Comparison of ENCODE assay signal across 22 cellular contexts in genomic region chr22:36299295-36299694, GRCh38. TPM values are rescaled to one million over a fixed set of nuclear protein-coding genes. Genes with fewer than 3 reads are reported as not detected.
A peak's percentile ranks its signal among the peaks of the same experiment; 100 is the strongest.
DNase-seq lines count a peak whose midpoint lies in the region; ATAC-seq and TF ChIP-seq lines count a peak whose summit lies in the region.
"Had no signal": no experiment of that assay in that cellular context is flagged by ENCODE, and none has a peak within 500 bp of the region (broad histone marks: within the 10 kb centered on the region; RNA-seq: fewer than 3 reads in every experiment).

No MANE protein-coding gene starts in this region.

- H3K4me3 ChIP-seq in BLaER1 treated with 17β-estradiol and CSF1 and Interleukin-3, amounts not matched to agents 10 nM and 100 nM, result no peak overlapping the region
- H3K4me3 ChIP-seq in smooth muscle cell (no peak overlapping the region), HAP-1 (no peak overlapping the region)

- ATAC-seq in central memory CD8-positive, alpha-beta T cell (replicated peaks; ENCODE audit: extremely low read depth, poor library complexity, severe bottlenecking), result no peak
- ATAC-seq: activated naive CD4-positive, alpha-beta T cell treated with anti-CD3 and anti-CD28 coated beads, Interleukin-2, amount 50 U/mL, for 72 hours; activated T-cell treated with anti-CD3 and anti-CD28 coated beads, Interleukin-2, amount 50 U/mL, for 4 hours; HCT116; sciatic nerve had no signal

- H3K27ac Mint-ChIP-seq in activated CD4-positive, alpha-beta T cell treated with anti-CD3 and anti-CD28 coated beads, Interleukin-2, amount 10 ng/mL, durations not matched to agents 7 days and 5 days, result peak overlapping the region; percentile 50
- peak overlapping the region; percentile 49 for H3K27ac Mint-ChIP-seq in central memory CD8-positive, alpha-beta T cell (ENCODE audit: low read depth)
- H3K27ac Mint-ChIP-seq: nephron progenitor cell had no signal

- in situ Hi-C loops in HAP-1 (cut with MboI; ENCODE audit: low sequenced_read_pairs), result no loop called here

- H3K9ac ChIP-seq in BLaER1 treated with 17β-estradiol and CSF1 and Interleukin-3, amounts not matched to agents 10 nM and 100 nM, result peak overlapping the region in 4 of 11 experiments; percentile 65 to 70 (median 65); a peak in 6 of 22 replicates
- no peak overlapping the region for H3K9ac ChIP-seq in smooth muscle cell (ENCODE audit: low read depth)
- H3K9ac ChIP-seq: parathyroid adenoma had no signal

- WGBS in smooth muscle cell (ENCODE audit: low lambda C conversion rate), result 91% methylated on average over 14 of the region's 14 CpGs

- DNase-seq in activated CD4-positive, alpha-beta T cell treated with anti-CD3 and anti-CD28 coated beads, Interleukin-2, amount 10 ng/mL, durations not matched to agents 7 days and 5 days, result no peak
- DNase-seq in activated CD4-positive, alpha-beta T cell treated with anti-CD3 and anti-CD28 coated beads for 48 hours, result no peak
- DNase-seq in central memory CD8-positive, alpha-beta T cell (ENCODE audit: low spot score in 2 of 2), result no peak
- no peak for DNase-seq in smooth muscle cell (lab: John Stamatoyannopoulos, UW; ENCODE audit: unreplicated experiment)
- no peak for DNase-seq in HAP-1 (ENCODE audit: low spot score in 2 of 2)
- DNase-seq in NCI-H1092 (lab: John Stamatoyannopoulos, UW), result no peak
- DNase-seq in iPS-NIHi7 (ENCODE audit: extremely low spot score), result no peak
- DNase-seq: activated CD4-positive, CD25-positive, alpha-beta regulatory T cell; activated CD8-positive, alpha-beta memory T cell treated with anti-CD3 and anti-CD28 coated beads for 24 hours; activated T-cell treated with anti-CD3 and anti-CD28 coated beads, Interleukin-2, amount 50 U/mL, for 4 hours; AML-193; brain microvascular endothelial cell; COR-L47; NCI-H187 treated with DMSO at 0.1 percent for 48 hours; NCI-H774; nephron progenitor cell had no signal

- POLR2A ChIA-PET in activated CD4-positive, alpha-beta T cell treated with anti-CD3 and anti-CD28 coated beads, Interleukin-2, amount 10 ng/mL, durations not matched to agents 7 days and 5 days (lab: Charles Lee), result interaction anchor here (0.6 kb wide), 2 partner anchors 17 to 445 kb away, joined by 4 read pairs; no protein-coding TSS in a partner anchor

- no peaks in the 10 kb centered on the region for H3K9me3 Mint-ChIP-seq in activated CD4-positive, alpha-beta T cell treated with anti-CD3 and anti-CD28 coated beads, Interleukin-2, amount 10 ng/mL, durations not matched to agents 7 days and 5 days
- H3K9me3 Mint-ChIP-seq in central memory CD8-positive, alpha-beta T cell, result no peaks in the 10 kb centered on the region
- H3K9me3 Mint-ChIP-seq: activated naive CD4-positive, alpha-beta T cell treated with anti-CD3 and anti-CD28 coated beads, Interleukin-2, amount 50 U/mL, for 72 hours; activated T-cell treated with anti-CD3 and anti-CD28 coated beads, Interleukin-2, amount 50 U/mL, for 4 hours; nephron progenitor cell had no signal

- H3K4me1 ChIP-seq in BLaER1 treated with 17β-estradiol and CSF1 and Interleukin-3, amounts not matched to agents 10 nM and 100 nM, result peaks cover 0 to 54% (median 48%) of the 10 kb centered on the region in 10 experiments; a peak in 16 of 20 replicates
- H3K4me1 ChIP-seq in smooth muscle cell (ENCODE audit: low read depth), result no peaks in the 10 kb centered on the region
- H3K4me1 ChIP-seq in HAP-1, result no peaks in the 10 kb centered on the region
- H3K4me1 ChIP-seq: parathyroid adenoma had no signal

- peaks cover 24% of the 10 kb centered on the region for H3K4me1 Mint-ChIP-seq in activated CD4-positive, alpha-beta T cell treated with anti-CD3 and anti-CD28 coated beads, Interleukin-2, amount 10 ng/mL, durations not matched to agents 7 days and 5 days
- H3K4me1 Mint-ChIP-seq in central memory CD8-positive, alpha-beta T cell, result peaks cover 20% of the 10 kb centered on the region
- H3K4me1 Mint-ChIP-seq: nephron progenitor cell had no signal

- H3F3A ChIP-seq in smooth muscle cell (ENCODE audit: low read depth), result peaks cover 58% of the 10 kb centered on the region

- peaks cover 78% of the 10 kb centered on the region for H3K36me3 Mint-ChIP-seq in activated CD4-positive, alpha-beta T cell treated with anti-CD3 and anti-CD28 coated beads, Interleukin-2, amount 10 ng/mL, durations not matched to agents 7 days and 5 days (ENCODE audit: low read depth)
- peaks cover 93% of the 10 kb centered on the region for H3K36me3 Mint-ChIP-seq in central memory CD8-positive, alpha-beta T cell (ENCODE audit: insufficient read depth)

- H3K27ac ChIP-seq in BLaER1 treated with 17β-estradiol and CSF1 and Interleukin-3, amounts not matched to agents 10 nM and 100 nM, result peak overlapping the region in 6 of 11 experiments; percentile 20 to 64 (median 58); a peak in 9 of 22 replicates
- H3K27ac ChIP-seq in smooth muscle cell (ENCODE audit: low read depth), result peak overlapping the region; percentile 0
- H3K27ac ChIP-seq: 22Rv1, brain microvascular endothelial cell, parathyroid adenoma had no signal

- TF ChIP-seq CTCF in smooth muscle cell (IDR thresholded peaks at IDR 0.05; ENCODE audit: borderline replicate concordance, insufficient read depth, poor library complexity, severe bottlenecking), result no peak

- H3K9me3 ChIP-seq in BLaER1 treated with 17β-estradiol and CSF1 and Interleukin-3, amounts not matched to agents 10 nM and 100 nM (replicated peaks in 1 of 11), result peaks cover 0 to 47% (median 27%) of the 10 kb centered on the region in 11 experiments; a peak in 17 of 22 replicates
- no peaks in the 10 kb centered on the region for H3K9me3 ChIP-seq in smooth muscle cell (replicated peaks; ENCODE audit: low read depth)
- H3K9me3 ChIP-seq in HAP-1, result no peaks in the 10 kb centered on the region

- no peaks in the 10 kb centered on the region for H3K27me3 Mint-ChIP-seq in activated CD4-positive, alpha-beta T cell treated with anti-CD3 and anti-CD28 coated beads, Interleukin-2, amount 10 ng/mL, durations not matched to agents 7 days and 5 days
- no peaks in the 10 kb centered on the region for H3K27me3 Mint-ChIP-seq in central memory CD8-positive, alpha-beta T cell

- H3K79me2 ChIP-seq in smooth muscle cell (ENCODE audit: low read depth), result peaks cover 59% of the 10 kb centered on the region

- peaks cover 26 to 100% (median 99%) of the 10 kb centered on the region in 11 experiments; a peak in 21 of 22 replicates for H4K20me1 ChIP-seq in BLaER1 treated with 17β-estradiol and CSF1 and Interleukin-3, amounts not matched to agents 10 nM and 100 nM
- H4K20me1 ChIP-seq in smooth muscle cell (ENCODE audit: low read depth), result peaks cover 97% of the 10 kb centered on the region

- H3K27me3 ChIP-seq in BLaER1 treated with 17β-estradiol and CSF1 and Interleukin-3, amounts not matched to agents 10 nM and 100 nM, result no peaks in the 10 kb centered on the region
- no peaks in the 10 kb centered on the region for H3K27me3 ChIP-seq in smooth muscle cell (ENCODE audit: low read depth)
- no peaks in the 10 kb centered on the region for H3K27me3 ChIP-seq in HAP-1 (ENCODE audit: low read depth)
- H3K27me3 ChIP-seq: brain microvascular endothelial cell had no signal

- H3K4me3 Mint-ChIP-seq in activated CD4-positive, alpha-beta T cell treated with anti-CD3 and anti-CD28 coated beads, Interleukin-2, amount 10 ng/mL, durations not matched to agents 7 days and 5 days, result no peak overlapping the region
- H3K4me3 Mint-ChIP-seq in central memory CD8-positive, alpha-beta T cell, result no peak overlapping the region
- H3K4me3 Mint-ChIP-seq: activated T-cell treated with anti-CD3 and anti-CD28 coated beads, Interleukin-2, amount 50 U/mL, for 4 hours; nephron progenitor cell had no signal

- H3K36me3 ChIP-seq in BLaER1 treated with 17β-estradiol and CSF1 and Interleukin-3, amounts not matched to agents 10 nM and 100 nM, result peaks cover 100% of the 10 kb centered on the region in 11 experiments
- H3K36me3 ChIP-seq in smooth muscle cell (ENCODE audit: low read depth), result peaks cover 18% of the 10 kb centered on the region
- peaks cover 89% of the 10 kb centered on the region for H3K36me3 ChIP-seq in HAP-1 (replicated peaks)

- H2AFZ ChIP-seq in smooth muscle cell (ENCODE audit: low read depth), result no peak overlapping the region
- H2AFZ ChIP-seq: parathyroid adenoma had no signal

- CTCF ChIA-PET in activated CD4-positive, alpha-beta T cell treated with anti-CD3 and anti-CD28 coated beads, Interleukin-2, amount 10 ng/mL, durations not matched to agents 7 days and 5 days (lab: Charles Lee), result interaction anchor here (1.3 to 5.2 kb wide), 5 partner anchors 8 to 171 kb away, joined by 3 to 44 read pairs (median 8); no protein-coding TSS in a partner anchor

- H3K4me2 ChIP-seq in BLaER1 treated with 17β-estradiol and CSF1 and Interleukin-3, amounts not matched to agents 10 nM and 100 nM, result peak overlapping the region in 5 of 11 experiments; percentile 74 to 91 (median 90); a peak in 10 of 22 replicates
- no peak overlapping the region for H3K4me2 ChIP-seq in smooth muscle cell

RNA-seq across cellular contexts. Expression of gene APOL1, which starts 46.4 kb away (rescaled TPM):
- 10 to 100 TPM; 50.9 to 60.0 TPM for total RNA-seq in activated CD4-positive, alpha-beta T cell treated with anti-CD3 and anti-CD28 coated beads, Interleukin-2, amount 10 ng/mL, durations not matched to agents 7 days and 5 days
- total RNA-seq in smooth muscle cell, result not detected in 2 replicates
- 0.62 and 4.9 TPM in 2 replicates for polyA plus RNA-seq in smooth muscle cell

RNA-seq across cellular contexts. Expression of gene APOL2, which starts 60.0 kb away (rescaled TPM):
- 10 to 100 TPM; 77.0 to 85.4 TPM for total RNA-seq in activated CD4-positive, alpha-beta T cell treated with anti-CD3 and anti-CD28 coated beads, Interleukin-2, amount 10 ng/mL, durations not matched to agents 7 days and 5 days
- total RNA-seq in smooth muscle cell, result 12.2 and 14.7 TPM in 2 replicates
- polyA plus RNA-seq in smooth muscle cell, result 8.0 and 9.2 TPM in 2 replicates

Comparison
In these comparisons a context has a peak if more than half of its experiments do, and no peak if none do; other contexts are left out.
1. RNA of gene APOL1, which starts 46.4 kb away (total RNA-seq): 50.9 to 60.0 TPM in activated CD4-positive, alpha-beta T cell treated with anti-CD3 and anti-CD28 coated beads, Interleukin-2, amount 10 ng/mL, durations not matched to agents 7 days and 5 days; not detected in smooth muscle cell; every median in the first group is over 10 times any median in the second.